In genomic region chr10:86489960-86490612, GRCh38 we compare ENCODE assay signal across 19 cellular contexts.
"Had no signal": no experiment of that assay in that cellular context is flagged by ENCODE, and none has a peak within 500 bp of the region (broad histone marks: within the 10 kb centered on the region; RNA-seq: fewer than 3 reads in every experiment).

No MANE protein-coding gene starts in this region.

- ATAC-seq: effector memory CD8-positive, alpha-beta T cell; heart right ventricle; left lobe of liver; naive thymus-derived CD4-positive, alpha-beta T cell; stimulated activated memory B cell treated with anti-CD40 and anti-IgM and Interleukin-4, amounts not matched to agents 10 μg/mL and 1 μg/mL and 100 μg/mL, for 72 hours had no signal

- FAIRE-seq: islet of Langerhans, urothelium cell line had no signal

- DNase-seq: effector memory CD8-positive, alpha-beta T cell; gastrocnemius medialis; heart right ventricle; kidney glomerular epithelial cell; mammary epithelial cell; naive thymus-derived CD4-positive, alpha-beta T cell; nephron progenitor cell; stimulated activated CD4-positive, alpha-beta T cell treated with anti-CD3 and anti-CD28 coated beads, Interleukin-4, amount 100 ng/mL, for 1 hour; stomach; thyroid gland had no signal

- H3K9ac ChIP-seq: parathyroid adenoma had no signal

- H3K4me3 ChIP-seq: esophagus muscularis mucosa, gastrocnemius medialis, heart right ventricle, prostate gland, right atrium auricular region, stomach, thyroid gland had no signal

- H3K36me3 ChIP-seq: prostate gland had no signal

- H2AFZ ChIP-seq: parathyroid adenoma had no signal

- H3K27ac ChIP-seq: epithelial cell of prostate, esophagus muscularis mucosa, heart right ventricle, parathyroid adenoma, prostate gland, right atrium auricular region, stomach, thyroid gland had no signal

- H3K27me3 ChIP-seq: esophagus muscularis mucosa, gastrocnemius medialis, heart right ventricle, right atrium auricular region, stomach, thyroid gland had no signal

- H3K4me1 ChIP-seq: esophagus muscularis mucosa, parathyroid adenoma, prostate gland, right atrium auricular region, stomach, thyroid gland had no signal

- H3K9me3 ChIP-seq: esophagus muscularis mucosa, gastrocnemius medialis, heart right ventricle, prostate gland, right atrium auricular region, stomach, thyroid gland had no signal
